ENCODE assay signal across 22 cellular contexts in genomic region chr7:34840176-34840785, GRCh38.
"Had no signal": no experiment of that assay in that cellular context is flagged by ENCODE, and none has a peak within 500 bp of the region (broad histone marks: within the 10 kb centered on the region; RNA-seq: fewer than 3 reads in every experiment).

No MANE protein-coding gene starts in this region.

- DNase-seq: activated CD4-positive, alpha-beta T cell treated with anti-CD3 and anti-CD28 coated beads, Interleukin-2, amount 50 U/mL, for 1 hour; activated CD4-positive, CD25-positive, alpha-beta regulatory T cell treated with anti-CD3 and anti-CD28 coated beads, Interleukin-2, amount 50 U/mL, for 72 hours; activated CD8-positive, alpha-beta T cell treated with anti-CD3 and anti-CD28 coated beads for 36 hours; activated naive CD8-positive, alpha-beta T cell treated with anti-CD3 and anti-CD28 coated beads, Interleukin-2, amount 50 U/mL, for 24 hours; activated T-cell treated with anti-CD3 and anti-CD28 coated beads, Interleukin-2, amount 50 U/mL, for 4 hours; endodermal cell; foreskin keratinocyte; heart left ventricle; hypothalamus; kidney glomerular epithelial cell; left ventricle myocardium inferior; mesendoderm; natural killer cell; stimulated activated CD4-positive, alpha-beta T cell treated with anti-CD3 and anti-CD28 coated beads, Interleukin-4, amount 100 ng/mL, for 4 hours; stimulated activated CD8-positive, alpha-beta memory T cell treated with anti-CD3 and anti-CD28 coated beads, Interleukin-4, amount 100 ng/mL, for 48 hours; stimulated activated naive CD8-positive, alpha-beta T cell treated with anti-CD3 and anti-CD28 coated beads, Interleukin-15, amount 100 ng/mL, for 72 hours; substantia nigra; T-helper 2 cell; upper lobe of right lung had no signal

- H3K4me3 ChIP-seq: breast epithelium, heart left ventricle, left ventricle myocardium inferior, lung, skin epidermis, upper lobe of right lung had no signal
